In the genomic region with DNA sequence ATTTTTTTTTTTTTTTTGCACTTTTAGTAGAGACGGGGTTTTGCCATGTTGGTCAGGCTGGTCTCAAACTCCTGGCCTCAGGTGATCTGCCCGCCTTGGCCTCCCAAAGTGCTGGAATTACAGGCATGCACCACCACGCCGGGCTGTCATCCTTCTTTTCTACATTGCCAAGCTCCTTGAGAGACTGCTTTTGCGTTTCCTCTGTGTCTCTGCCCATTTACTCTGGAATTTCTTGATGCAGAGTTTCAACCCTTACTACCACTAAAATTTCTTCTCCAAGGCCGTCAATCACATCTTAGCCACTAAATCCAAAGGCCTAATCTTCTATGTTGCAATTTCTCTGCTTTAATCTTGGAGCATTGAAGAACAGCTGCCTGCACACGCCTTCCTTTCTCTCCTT, we compare ENCODE assay signal across 1 cellular context.
TF ChIP-seq lines count a peak whose summit lies in the region.

No MANE protein-coding gene starts in this region.

TF ChIP-seq in H1, 55 proteins besides CTCF, POLR2A, EP300 and RAD21:
- TF ChIP-seq EZH2 (IDR thresholded peaks at IDR 0.05; ENCODE audit: low read depth, low read length, severe bottlenecking) (no peak), SRF (IDR thresholded peaks at IDR 0.05; ENCODE audit: low read depth, low read length) (no peak), E2F6 (IDR thresholded peaks at IDR 0.05) (no peak), SIRT6 (IDR thresholded peaks at IDR 0.05; ENCODE audit: low read length) (no peak), CBX5 (IDR thresholded peaks at IDR 0.05; ENCODE audit: low read depth, low read length) (no peak), MAFK (IDR thresholded peaks at IDR 0.05; ENCODE audit: low read depth, low read length) (no peak), BACH1 (IDR thresholded peaks at IDR 0.05; ENCODE audit: low read length) (no peak), BRCA1 (IDR thresholded peaks at IDR 0.05; ENCODE audit: low read depth, low read length) (no peak), BCL11A (IDR thresholded peaks at IDR 0.05; ENCODE audit: low read depth in 2 of 2, low read length in 2 of 2) (no peak), TBP (IDR thresholded peaks at IDR 0.05; ENCODE audit: low read depth, low read length) (no peak), SUZ12 (IDR thresholded peaks at IDR 0.05; ENCODE audit: low read length) (no peak)
- TF ChIP-seq, protein P1, sequence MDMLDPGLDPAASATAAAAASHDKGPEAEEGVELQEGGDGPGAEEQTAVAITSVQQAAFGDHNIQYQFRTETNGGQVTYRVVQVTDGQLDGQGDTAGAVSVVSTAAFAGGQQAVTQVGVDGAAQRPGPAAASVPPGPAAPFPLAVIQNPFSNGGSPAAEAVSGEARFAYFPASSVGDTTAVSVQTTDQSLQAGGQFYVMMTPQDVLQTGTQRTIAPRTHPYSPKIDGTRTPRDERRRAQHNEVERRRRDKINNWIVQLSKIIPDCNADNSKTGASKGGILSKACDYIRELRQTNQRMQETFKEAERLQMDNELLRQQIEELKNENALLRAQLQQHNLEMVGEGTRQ (IDR thresholded peaks at IDR 0.05; ENCODE audit: low read length), result no peak
